ENCODE assay signal across 9 cellular contexts in genomic region chr21:34022557-34023335, GRCh38. TPM values are rescaled to one million over a fixed set of nuclear protein-coding genes. Genes with fewer than 3 reads are reported as not detected.
DNase-seq lines count a peak whose midpoint lies in the region; ATAC-seq and TF ChIP-seq lines count a peak whose summit lies in the region.
"Had no signal": no experiment of that assay in that cellular context is flagged by ENCODE, and none has a peak within 500 bp of the region (broad histone marks: within the 10 kb centered on the region; RNA-seq: fewer than 3 reads in every experiment).

No MANE protein-coding gene starts in this region.

- H3K4me2 ChIP-seq in PC-3 (ENCODE audit: low read length) = no peak overlapping the region

- H2AFZ ChIP-seq in PC-3 (ENCODE audit: low read length) = no peak overlapping the region

- CTCF ChIA-PET in PC-3 (lab: Charles Lee) = no interaction called here

- peak; percentile 64 for ATAC-seq in PC-3
- peak; percentile 85 for ATAC-seq in activated naive CD8-positive, alpha-beta T cell treated with anti-CD3 and anti-CD28 coated beads, Interleukin-2, amount 50 U/mL, for 24 hours

- H3K27ac Mint-ChIP-seq in activated naive CD8-positive, alpha-beta T cell treated with anti-CD3 and anti-CD28 coated beads, Interleukin-2, amount 50 U/mL, for 24 hours = no peak overlapping the region

- intact Hi-C loops in PC-3 (cut with micrococcal nuclease) = no loop called here

- no peaks in the 10 kb centered on the region for H3K36me3 ChIP-seq in PC-3 (ENCODE audit: low read depth, low read length)

- no peaks in the 10 kb centered on the region for H3K27me3 Mint-ChIP-seq in activated naive CD8-positive, alpha-beta T cell treated with anti-CD3 and anti-CD28 coated beads, Interleukin-2, amount 50 U/mL, for 24 hours

- no peaks in the 10 kb centered on the region for H4K20me1 ChIP-seq in PC-3 (ENCODE audit: low read length)

- no peaks in the 10 kb centered on the region for H3K36me3 Mint-ChIP-seq in activated naive CD8-positive, alpha-beta T cell treated with anti-CD3 and anti-CD28 coated beads, Interleukin-2, amount 50 U/mL, for 24 hours (ENCODE audit: low read depth)

- DNase-seq in DMS 273 (lab: John Stamatoyannopoulos, UW; ENCODE audit: unreplicated experiment) (peak; percentile 25), DMS 273 treated with DMSO at 0.1 percent for 48 hours (lab: John Stamatoyannopoulos, UW) (no peak), PC-3 (peak; percentile 25), NCI-H1092 treated with DMSO at 0.1 percent for 48 hours (lab: John Stamatoyannopoulos, UW) (no peak), HK-2 (ENCODE audit: unreplicated experiment) (no peak), amygdala (lab: John Stamatoyannopoulos, UW) (no peak)
- peak; percentile 43 for DNase-seq in activated naive CD8-positive, alpha-beta T cell treated with anti-CD3 and anti-CD28 coated beads, Interleukin-2, amount 50 U/mL, for 24 hours
- peak in 2 of 3 experiments; percentile 22 to 34 for DNase-seq in stimulated activated CD4-positive, alpha-beta T cell treated with anti-CD3 and anti-CD28 coated beads, TNF-alpha, amount 100 ng/mL, for 24 hours (ENCODE audit: low read depth in 3 of 3)

- H3K9ac ChIP-seq in PC-3 (ENCODE audit: low read length) = no peak overlapping the region

- no peak overlapping the region for H3K4me3 Mint-ChIP-seq in activated naive CD8-positive, alpha-beta T cell treated with anti-CD3 and anti-CD28 coated beads, Interleukin-2, amount 50 U/mL, for 24 hours

- no peak overlapping the region for H3K4me3 ChIP-seq in PC-3 (ENCODE audit: low read length)

- no peak overlapping the region for H3K27ac ChIP-seq in PC-3 (ENCODE audit: low read length)
- H3K27ac ChIP-seq: 22Rv1 had no signal

- peaks cover 7% of the 10 kb centered on the region; the same call in 1 of the 2 replicates for H3K4me1 ChIP-seq in PC-3 (ENCODE audit: insufficient read depth, low read length)

- peaks cover 7% of the 10 kb centered on the region for H3K9me3 Mint-ChIP-seq in activated naive CD8-positive, alpha-beta T cell treated with anti-CD3 and anti-CD28 coated beads, Interleukin-2, amount 50 U/mL, for 24 hours

- BruUV-seq in PC-3 (replicated peaks; lab: Mats Ljungman, UMichigan) = no TSS peak

- H3K4me1 Mint-ChIP-seq in activated naive CD8-positive, alpha-beta T cell treated with anti-CD3 and anti-CD28 coated beads, Interleukin-2, amount 50 U/mL, for 24 hours = peaks cover 9% of the 10 kb centered on the region

- no peaks in the 10 kb centered on the region for H3K79me2 ChIP-seq in PC-3 (ENCODE audit: low read length)

- POLR2A ChIA-PET in PC-3 (lab: Charles Lee; ENCODE audit: unreplicated experiment) = interaction anchor here (0.6 kb wide), 1 partner anchor 46 kb away, joined by 3 read pairs; no protein-coding TSS in a partner anchor

- no peaks in the 10 kb centered on the region for H3K9me2 ChIP-seq in PC-3 (replicated peaks; ENCODE audit: low read length)

- TF ChIP-seq CTCF in PC-3 (conservative IDR thresholded peaks at IDR 0.05; ENCODE audit: low read depth, low read length) = no peak

- peaks cover 7% of the 10 kb centered on the region; the same call in 1 of the 2 replicates for H3K9me3 ChIP-seq in PC-3 (ENCODE audit: low read length)

- H3F3A ChIP-seq in PC-3 (ENCODE audit: low read length, unreplicated experiment) = no peaks in the 10 kb centered on the region

- H3K27me3 ChIP-seq in PC-3 (ENCODE audit: low read length) = no peaks in the 10 kb centered on the region

RNA-seq across cellular contexts. Expression of gene MRPS6, which starts 50.6 kb away (rescaled TPM):
- total RNA-seq in PC-3 (2014; rRNA removed) = 32.8 and 35.0 TPM in 2 replicates

RNA-seq across cellular contexts. Expression of gene SLC5A3, which starts 50.6 kb away (rescaled TPM):
- 13.4 and 13.8 TPM in 2 replicates for total RNA-seq in PC-3 (2014; rRNA removed)

Comparison
In these comparisons a context has a peak if more than half of its experiments do, and no peak if none do; other contexts are left out.
1. DNase-seq: peak in DMS 273 (single experiment), PC-3 (single experiment), activated naive CD8-positive, alpha-beta T cell treated with anti-CD3 and anti-CD28 coated beads, Interleukin-2, amount 50 U/mL, for 24 hours (single experiment) and stimulated activated CD4-positive, alpha-beta T cell treated with anti-CD3 and anti-CD28 coated beads, TNF-alpha, amount 100 ng/mL, for 24 hours (2 of 3); none in DMS 273 treated with DMSO at 0.1 percent for 48 hours (single experiment), NCI-H1092 treated with DMSO at 0.1 percent for 48 hours (single experiment), HK-2 (single experiment) and amygdala (0 of 56).